22 cellular contexts compared by ENCODE assay signal in the genomic region with DNA sequence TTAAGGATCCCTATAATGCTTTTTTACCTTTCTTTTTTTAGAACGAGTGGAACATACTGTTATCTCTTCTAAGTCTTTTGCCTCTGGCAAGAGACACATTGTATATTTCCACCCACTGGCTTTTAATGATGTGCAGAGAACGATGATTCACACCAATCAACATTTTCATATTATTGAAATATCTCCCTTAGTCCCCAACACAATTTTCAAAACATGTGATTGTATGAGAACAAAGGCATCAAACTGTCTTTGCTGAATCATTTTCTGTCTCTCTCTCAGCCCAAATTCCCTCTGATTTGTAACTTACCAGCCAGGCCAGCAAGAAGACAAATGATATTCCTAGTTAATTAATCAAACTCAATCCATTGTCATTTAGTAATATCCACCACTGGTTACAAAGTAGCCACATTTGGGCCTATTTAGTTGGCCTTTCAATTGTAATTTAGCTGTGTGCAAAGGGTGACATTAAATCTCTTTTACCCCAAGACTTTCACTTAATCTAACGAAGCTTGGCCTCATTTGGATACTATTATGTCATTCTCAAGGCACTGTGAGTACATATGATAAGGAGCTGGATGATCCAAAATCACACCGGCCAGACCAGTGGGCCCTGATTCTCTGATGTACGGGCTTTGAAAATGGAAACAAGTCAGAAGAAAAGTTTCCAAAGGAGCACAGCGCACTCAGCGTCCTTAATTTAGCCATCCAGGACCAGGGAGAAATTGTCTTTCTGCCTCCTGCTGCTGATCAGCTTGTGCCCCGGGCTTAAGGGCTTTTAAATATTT.
DNase-seq lines count a peak whose midpoint lies in the region; FAIRE-seq and TF ChIP-seq lines count a peak whose summit lies in the region.
"Had no signal": no experiment of that assay in that cellular context is flagged by ENCODE, and none has a peak within 500 bp of the region (broad histone marks: within the 10 kb centered on the region; RNA-seq: fewer than 3 reads in every experiment).

No MANE protein-coding gene starts in this region.

- H3K9ac ChIP-seq in keratinocyte (ENCODE audit: control insufficient read depth, extremely low read depth, insufficient read depth, low read length) = no peak overlapping the region

- DNase-seq in M059J (ENCODE audit: low read depth) (peak; percentile 47), esophagus squamous epithelium (lab: John Stamatoyannopoulos, UW) (no peak), keratinocyte (ENCODE audit: low read depth, low spot score) (no peak), vagina (ENCODE audit: extremely low spot score in 2 of 2) (no peak), NCI-H2196 treated with DMSO at 0.1 percent for 48 hours (lab: John Stamatoyannopoulos, UW; ENCODE audit: unreplicated experiment) (no peak), NCI-H524 treated with DMSO at 0.1 percent for 48 hours (lab: John Stamatoyannopoulos, UW) (no peak)
- no peak for DNase-seq in stimulated activated naive CD4-positive, alpha-beta T cell (lab: John Stamatoyannopoulos, UW)
- DNase-seq: activated B cell treated with CpG ODN at 0.5 μM for 24 hours; activated CD8-positive, alpha-beta memory T cell treated with anti-CD3 and anti-CD28 coated beads for 24 hours; activated naive CD8-positive, alpha-beta T cell treated with anti-CD3 and anti-CD28 coated beads, Interleukin-2, amount 50 U/mL, for 24 hours; CD4-positive, CD25-positive, alpha-beta regulatory T cell; cerebellar nuclear complex; DMS79; immature natural killer cell; NCI-H2107; NCI-H748 treated with DMSO at 0.1 percent for 48 hours; nephron progenitor cell; RPMI8226; stimulated activated CD4-positive, alpha-beta T cell treated with anti-CD3 and anti-CD28 coated beads, Interleukin-1b, Interleukin-23, amount 100 ng/mL, for 48 hours; T-cell had no signal

- intact Hi-C loops in esophagus squamous epithelium (cut with DNase I) = no loop called here
- intact Hi-C loops in vagina (cut with DNase I) = no loop called here

- H3K27me3 ChIP-seq in esophagus squamous epithelium = no peaks in the 10 kb centered on the region
- H3K27me3 ChIP-seq in keratinocyte (ENCODE audit: control insufficient read depth, extremely low read depth, insufficient read depth, low read length) = no peaks in the 10 kb centered on the region
- no peaks in the 10 kb centered on the region for H3K27me3 ChIP-seq in vagina

- H3K79me2 ChIP-seq in keratinocyte (ENCODE audit: control insufficient read depth, insufficient read depth, low read length) = no peaks in the 10 kb centered on the region

- H3K9me1 ChIP-seq in keratinocyte (ENCODE audit: control insufficient read depth, extremely low read depth, insufficient read depth, low read length) = no peaks in the 10 kb centered on the region

- H4K20me1 ChIP-seq in keratinocyte (ENCODE audit: control insufficient read depth, extremely low read depth, insufficient read depth, low read length) = no peaks in the 10 kb centered on the region

- WGBS in esophagus squamous epithelium, 2 donors = 57 to 64% methylated on average over 8 of the region's 8 CpGs

- peaks cover 0 to 11% (median 0%) of the 10 kb centered on the region in 3 donors for H3K4me1 ChIP-seq in esophagus squamous epithelium
- H3K4me1 ChIP-seq in keratinocyte (ENCODE audit: control insufficient read depth, extremely low read depth, insufficient read depth, low read length) = peaks cover 7% of the 10 kb centered on the region
- peaks cover 13% of the 10 kb centered on the region for H3K4me1 ChIP-seq in vagina

- H3K9me3 ChIP-seq in esophagus squamous epithelium (no peaks in the 10 kb centered on the region), keratinocyte (ENCODE audit: control insufficient read depth, low read depth, low read length) (no peaks in the 10 kb centered on the region), vagina (no peaks in the 10 kb centered on the region)

- H3K4me2 ChIP-seq in keratinocyte (ENCODE audit: control insufficient read depth, extremely low read depth, insufficient read depth, low read depth, low read length) = no peak overlapping the region

- TF ChIP-seq POLR2A in esophagus squamous epithelium (IDR thresholded peaks at IDR 0.05) = no peak
- TF ChIP-seq POLR2A in vagina (IDR thresholded peaks at IDR 0.05) = no peak

- dilution Hi-C loops in keratinocyte (cut with MboI; ENCODE audit: extremely low pct_ligation_motif_present, low sequenced_read_pairs) = no loop called here

- no peaks in the 10 kb centered on the region for H3K36me3 ChIP-seq in esophagus squamous epithelium
- no peaks in the 10 kb centered on the region for H3K36me3 ChIP-seq in keratinocyte (ENCODE audit: control insufficient read depth in 2 of 2, extremely low read depth in 1 of 2, insufficient read depth in 2 of 2, low read length in 2 of 2)
- H3K36me3 ChIP-seq in vagina = no peaks in the 10 kb centered on the region

- TF ChIP-seq CTCF in esophagus squamous epithelium (IDR thresholded peaks at IDR 0.05) (no peak), keratinocyte (optimal IDR thresholded peaks at IDR 0.05 in 1 of 3, IDR thresholded peaks at IDR 0.05 in 1 of 3, conservative IDR thresholded peaks at IDR 0.05 in 1 of 3; ENCODE audit: extremely low read depth in 1 of 3, insufficient read depth in 2 of 3, low read length in 3 of 3) (no peak), vagina (IDR thresholded peaks at IDR 0.05) (no peak)

- H3K27ac ChIP-seq in esophagus squamous epithelium (peak overlapping the region in 3 of 4 donors; percentile 34 to 68 (median 42)), keratinocyte (ENCODE audit: control insufficient read depth, insufficient read depth, low read length) (no peak overlapping the region), vagina (peak overlapping the region; percentile 27)
- H3K27ac ChIP-seq: HL-60 had no signal

- peak; percentile 36 for FAIRE-seq in keratinocyte (lab: Jason Lieb, UNC)
- FAIRE-seq: endometrium had no signal

- H2AFZ ChIP-seq in keratinocyte (ENCODE audit: control insufficient read depth, low read length) = peak overlapping the region; percentile 17

- H3K4me3 ChIP-seq in esophagus squamous epithelium (no peak overlapping the region), keratinocyte (ENCODE audit: control insufficient read depth in 2 of 3, extremely low read depth in 1 of 3, insufficient read depth in 2 of 3, low read depth in 1 of 3, low read length in 3 of 3) (no peak overlapping the region), vagina (no peak overlapping the region)
